8 cellular contexts compared by ENCODE assay signal in genomic region chr4:18020145-18020670, GRCh38.
DNase-seq lines count a peak whose midpoint lies in the region; ATAC-seq lines count a peak whose summit lies in the region.

No MANE protein-coding gene starts in this region.

- H3K9ac ChIP-seq in SK-N-MC (ENCODE audit: insufficient read length) = peak overlapping the region; percentile 62
- peak overlapping the region; percentile 58 to 63 for H3K9ac ChIP-seq in duodenal mucosa (ENCODE audit: low read depth in 1 of 2, low read length in 2 of 2)
- peak overlapping the region; percentile 24 for H3K9ac ChIP-seq in mucosa of stomach (ENCODE audit: low read length)

- H3K27ac ChIP-seq in SK-N-MC (no peak overlapping the region), duodenal mucosa (ENCODE audit: low read depth, low read length) (no peak overlapping the region)

- H3K4me1 ChIP-seq in duodenal mucosa (ENCODE audit: control insufficient read depth in 1 of 2, insufficient read depth in 2 of 2, low read length in 2 of 2) (peaks cover 10 to 13% of the 10 kb centered on the region in 2 donors), mucosa of stomach (ENCODE audit: control insufficient read depth, insufficient read depth, low read length) (peaks cover 10% of the 10 kb centered on the region)

- ATAC-seq in HG02588 (IDR thresholded peaks at IDR 0.05; ENCODE audit: unreplicated experiment) = no peak
- no peak for ATAC-seq in GM21619 (IDR thresholded peaks at IDR 0.05; ENCODE audit: unreplicated experiment)

- H3K27me3 ChIP-seq in duodenal mucosa (ENCODE audit: control insufficient read depth in 1 of 2, insufficient read depth in 2 of 2, low read length in 2 of 2) (no peaks in the 10 kb centered on the region), mucosa of stomach (ENCODE audit: control insufficient read depth, insufficient read depth, low read length) (no peaks in the 10 kb centered on the region)

- peak; percentile 6 for DNase-seq in stimulated activated CD4-positive, alpha-beta T cell treated with anti-CD3 and anti-CD28 coated beads, Interleukin-1b, Interleukin-23, amount 100 ng/mL, for 48 hours
- DNase-seq in stimulated activated CD4-positive, alpha-beta T cell treated with anti-CD3 and anti-CD28 coated beads, Interleukin-12 subunit alpha, Interleukin-12 subunit beta, amount 100 ng/mL, for 4 hours = no peak
- DNase-seq in SK-N-MC (ENCODE audit: low read depth, low spot score) (no peak), SKM-1 (lab: John Stamatoyannopoulos, UW; ENCODE audit: unreplicated experiment) (no peak)

- H3K4me3 ChIP-seq in SK-N-MC = peak overlapping the region; percentile 85
- H3K4me3 ChIP-seq in duodenal mucosa (ENCODE audit: low read depth in 1 of 2, low read length in 2 of 2) = peak overlapping the region; percentile 90 to 91
- H3K4me3 ChIP-seq in mucosa of stomach (ENCODE audit: low read length) = peak overlapping the region; percentile 69

- H3K36me3 ChIP-seq in SK-N-MC (ENCODE audit: insufficient read depth, low read length) (no peaks in the 10 kb centered on the region), duodenal mucosa (ENCODE audit: control insufficient read depth in 1 of 2, insufficient read depth in 2 of 2, low read length in 2 of 2) (no peaks in the 10 kb centered on the region), mucosa of stomach (ENCODE audit: control insufficient read depth, insufficient read depth, low read length) (no peaks in the 10 kb centered on the region)

- H3K9me3 ChIP-seq in SK-N-MC (ENCODE audit: low read depth, low read length) (no peaks in the 10 kb centered on the region), duodenal mucosa (ENCODE audit: control insufficient read depth in 1 of 2, low read length in 2 of 2) (no peaks in the 10 kb centered on the region), mucosa of stomach (ENCODE audit: control insufficient read depth, low read length) (no peaks in the 10 kb centered on the region)
